In genomic region chr2:20537423-20538307, GRCh38 we compare ENCODE assay signal across 1 cellular context.
TF ChIP-seq lines count a peak whose summit lies in the region.

No MANE protein-coding gene starts in this region.

TF ChIP-seq in WTC11, 78 proteins besides CTCF, POLR2A, EP300 and RAD21 (continued from another document):
- no peak for TF ChIP-seq HMGXB4 (CRISPR knock-in tag; IDR thresholded peaks at IDR 0.05)
